ENCODE assay signal across 23 cellular contexts in genomic region chr5:75324791-75325190, GRCh38. TPM values are rescaled to one million over a fixed set of nuclear protein-coding genes. Genes with fewer than 3 reads are reported as not detected.
DNase-seq lines count a peak whose midpoint lies in the region; TF ChIP-seq lines count a peak whose summit lies in the region.
"Had no signal": no experiment of that assay in that cellular context is flagged by ENCODE, and none has a peak within 500 bp of the region (broad histone marks: within the 10 kb centered on the region; RNA-seq: fewer than 3 reads in every experiment).

No MANE protein-coding gene starts in this region.

- TF ChIP-seq CTCF in GM13976 (IDR thresholded peaks at IDR 0.05; ENCODE audit: borderline replicate concordance, control extremely low read depth, extremely low read depth, insufficient read depth, missing control alignments): no peak

- no peaks in the 10 kb centered on the region for H3K27me3 Mint-ChIP-seq in activated T-helper 2 cell treated with anti-CD3 and anti-CD28 coated beads, Interferon-gamma antibody, Interleukin-2, Interleukin-4, amounts not matched to agents 10 μg/mL and 5 μg/mL and 100 μg/mL, durations not matched to agents 14 hours and 24 hours and 36 hours (ENCODE audit: low read depth)

- H3K4me1 Mint-ChIP-seq in activated T-helper 2 cell treated with anti-CD3 and anti-CD28 coated beads, Interferon-gamma antibody, Interleukin-2, Interleukin-4, amounts not matched to agents 10 μg/mL and 5 μg/mL and 100 μg/mL, durations not matched to agents 14 hours and 24 hours and 36 hours (ENCODE audit: low read depth): peaks cover 27% of the 10 kb centered on the region
- H3K4me1 Mint-ChIP-seq: mesothelial cell of epicardium had no signal

- DNase-seq in activated T-cell treated with anti-CD3 and anti-CD28 coated beads for 48 hours (ENCODE audit: low read depth) (peak; percentile 44), GM13976 (ENCODE audit: low spot score) (peak; percentile 24), C1 segment of cervical spinal cord (lab: John Stamatoyannopoulos, UW) (no peak), NCI-H1105 (lab: John Stamatoyannopoulos, UW) (no peak), AG20443 (ENCODE audit: low spot score) (no peak)
- no peak for DNase-seq in activated T-cell treated with anti-CD3 and anti-CD28 coated beads, Interleukin-2, amount 50 U/mL, for 1 hour
- DNase-seq in activated T-helper 2 cell treated with anti-CD3 and anti-CD28 coated beads, Interferon-gamma antibody, Interleukin-2, Interleukin-4, amounts not matched to agents 10 μg/mL and 5 μg/mL and 100 μg/mL, durations not matched to agents 14 hours and 24 hours and 36 hours (ENCODE audit: low spot score): no peak
- peak; percentile 66 for DNase-seq in stimulated activated CD8-positive, alpha-beta memory T cell treated with anti-CD3 and anti-CD28 coated beads, Interleukin-4, amount 100 ng/mL, for 48 hours
- DNase-seq: ACHN; activated naive CD4-positive, alpha-beta T cell treated with anti-CD3 and anti-CD28 coated beads, Interleukin-2, amount 50 U/mL, for 16 hours; aorta; cortex of kidney; endodermal cell; H7; hippocampal formation; left ventricle myocardium superior; naive thymus-derived CD4-positive, alpha-beta T cell; NCI-H524 treated with DMSO at 0.1 percent for 48 hours; NK-92 treated with Interleukin-12 subunit alpha and Interleukin-12 subunit beta, amount 100 ng/mL, for 24 hours; PC-9; retina; SIG-M5 had no signal

- H3K4me3 Mint-ChIP-seq in activated T-helper 2 cell treated with anti-CD3 and anti-CD28 coated beads, Interferon-gamma antibody, Interleukin-2, Interleukin-4, amounts not matched to agents 10 μg/mL and 5 μg/mL and 100 μg/mL, durations not matched to agents 14 hours and 24 hours and 36 hours (ENCODE audit: low read depth): peak overlapping the region; percentile 53
- H3K4me3 Mint-ChIP-seq: endodermal cell; mesothelial cell of epicardium; naive thymus-derived CD4-positive, alpha-beta T cell had no signal

- no peaks in the 10 kb centered on the region for H3K36me3 Mint-ChIP-seq in activated T-helper 2 cell treated with anti-CD3 and anti-CD28 coated beads, Interferon-gamma antibody, Interleukin-2, Interleukin-4, amounts not matched to agents 10 μg/mL and 5 μg/mL and 100 μg/mL, durations not matched to agents 14 hours and 24 hours and 36 hours (ENCODE audit: low read depth)
- H3K36me3 Mint-ChIP-seq: mesothelial cell of epicardium had no signal

- peak overlapping the region; percentile 89 for H3K27ac Mint-ChIP-seq in activated T-helper 2 cell treated with anti-CD3 and anti-CD28 coated beads, Interferon-gamma antibody, Interleukin-2, Interleukin-4, amounts not matched to agents 10 μg/mL and 5 μg/mL and 100 μg/mL, durations not matched to agents 14 hours and 24 hours and 36 hours
- H3K27ac Mint-ChIP-seq: endodermal cell; mesothelial cell of epicardium; naive thymus-derived CD4-positive, alpha-beta T cell had no signal

- intact Hi-C loops in activated T-helper 2 cell treated with anti-CD3 and anti-CD28 coated beads, Interferon-gamma antibody, Interleukin-2, Interleukin-4, amounts not matched to agents 10 μg/mL and 5 μg/mL and 100 μg/mL, durations not matched to agents 14 hours and 24 hours and 36 hours (cut with micrococcal nuclease): loop anchor here (1.0 to 10.0 kb wide), 5 partner anchors 12 to 750 kb away; no protein-coding TSS in a partner anchor

- in situ Hi-C loops in GM13976 (cut with MboI; ENCODE audit: low sequenced_read_pairs, unreplicated experiment): no loop called here

- no peaks in the 10 kb centered on the region for H3K9me3 Mint-ChIP-seq in activated T-helper 2 cell treated with anti-CD3 and anti-CD28 coated beads, Interferon-gamma antibody, Interleukin-2, Interleukin-4, amounts not matched to agents 10 μg/mL and 5 μg/mL and 100 μg/mL, durations not matched to agents 14 hours and 24 hours and 36 hours
- H3K9me3 Mint-ChIP-seq: mesothelial cell of epicardium; naive thymus-derived CD4-positive, alpha-beta T cell had no signal

RNA-seq across cellular contexts. Expression of gene HMGCR, which starts 12.2 kb away (rescaled TPM):
- 122 and 123 TPM in 2 replicates for total RNA-seq in activated T-helper 2 cell treated with anti-CD3 and anti-CD28 coated beads, Interferon-gamma antibody, Interleukin-2, Interleukin-4, amounts not matched to agents 10 μg/mL and 5 μg/mL and 100 μg/mL, durations not matched to agents 14 hours and 24 hours and 36 hours

Comparison
In these comparisons a context has a peak if more than half of its experiments do, and no peak if none do; other contexts are left out.
1. DNase-seq: peak in activated T-cell treated with anti-CD3 and anti-CD28 coated beads for 48 hours (single experiment), GM13976 (single experiment) and stimulated activated CD8-positive, alpha-beta memory T cell treated with anti-CD3 and anti-CD28 coated beads, Interleukin-4, amount 100 ng/mL, for 48 hours (single experiment); none in activated T-cell treated with anti-CD3 and anti-CD28 coated beads, Interleukin-2, amount 50 U/mL, for 1 hour (single experiment), activated T-helper 2 cell treated with anti-CD3 and anti-CD28 coated beads, Interferon-gamma antibody, Interleukin-2, Interleukin-4, amounts not matched to agents 10 μg/mL and 5 μg/mL and 100 μg/mL, durations not matched to agents 14 hours and 24 hours and 36 hours (single experiment), C1 segment of cervical spinal cord (0 of 14), NCI-H1105 (single experiment) and AG20443 (single experiment).